In genomic region chr19:13441810-13442512, GRCh38 we compare ENCODE assay signal across 8 cellular contexts.
DNase-seq lines count a peak whose midpoint lies in the region; ATAC-seq and TF ChIP-seq lines count a peak whose summit lies in the region.

No MANE protein-coding gene starts in this region.

- no peak overlapping the region for H3K23ac ChIP-seq in H9 (ENCODE audit: insufficient read length, low read depth, low read length)

- H3K27ac Mint-ChIP-seq in H9 = no peak overlapping the region

- H4K20me1 ChIP-seq in H9 (ENCODE audit: control insufficient read depth, insufficient read depth, insufficient read length) (no peaks in the 10 kb centered on the region), SK-N-SH (ENCODE audit: insufficient read depth) (0 out of 2 replicates have a peak, but pooled peaks cover 2% of the 10 kb centered on the region)

- peak; percentile 73 for DNase-seq in H9
- no peak for DNase-seq in SK-N-SH
- DNase-seq in astrocyte of the cerebellum (ENCODE audit: low read depth) = peak; percentile 35
- peak; percentile 46 for DNase-seq in myocyte (ENCODE audit: low read depth)
- DNase-seq in NCI-H1436 (lab: John Stamatoyannopoulos, UW) = no peak
- no peak for DNase-seq in SKM-1 (lab: John Stamatoyannopoulos, UW; ENCODE audit: unreplicated experiment)
- DNase-seq in kidney glomerular epithelial cell (lab: John Stamatoyannopoulos, UW) = no peak

- no peak overlapping the region for H2BK12ac ChIP-seq in H9 (ENCODE audit: insufficient read length, low read depth, low read length)

- no peaks in the 10 kb centered on the region for H3K4me1 Mint-ChIP-seq in H9

- H3K9me3 Mint-ChIP-seq in H9 = no peaks in the 10 kb centered on the region

- H2BK5ac ChIP-seq in H9 (ENCODE audit: insufficient read length, low read length) = no peak overlapping the region

- H3K27me3 ChIP-seq in H9 (ENCODE audit: insufficient read depth, low read length) (no peaks in the 10 kb centered on the region), SK-N-SH (ENCODE audit: insufficient read depth) (peaks cover 7% of the 10 kb centered on the region; the same call in 1 of the 2 replicates)

- no peaks in the 10 kb centered on the region for H3K79me1 ChIP-seq in H9 (ENCODE audit: insufficient read depth, low read depth, low read length, poor library complexity, severe bottlenecking)

- no peak overlapping the region for H3K18ac ChIP-seq in H9 (ENCODE audit: insufficient read length, low read depth, low read length)

- H3K56ac ChIP-seq in H9 (ENCODE audit: insufficient read length, low read depth, low read length) = no peak overlapping the region

- H3K36me3 ChIP-seq in SK-N-SH (replicated peaks in 1 of 2; ENCODE audit: control insufficient read depth in 1 of 2, insufficient read depth in 2 of 2, low read length in 1 of 2) = no peaks in the 10 kb centered on the region

- CTCF ChIA-PET in SK-N-SH (lab: Yijun Ruan, JAX) = interaction anchor here (0.7 kb wide), 1 partner anchor 13 kb away, joined by 4 read pairs; no protein-coding TSS in a partner anchor

- TF ChIP-seq RAD21 in SK-N-SH (IDR thresholded peaks at IDR 0.05; ENCODE audit: low read length) = no peak

- H3K4me3 Mint-ChIP-seq in H9 = no peak overlapping the region

- H2BK15ac ChIP-seq in H9 (ENCODE audit: low read depth, low read length) = no peak overlapping the region

- no peak overlapping the region for H3K14ac ChIP-seq in H9 (ENCODE audit: insufficient read depth, low read length)

- ATAC-seq in HG03521 (IDR thresholded peaks at IDR 0.05; ENCODE audit: unreplicated experiment) = no peak

- no peak overlapping the region for H2BK120ac ChIP-seq in H9 (ENCODE audit: low read depth, low read length, poor library complexity, severe bottlenecking)

- H3F3A ChIP-seq in SK-N-SH (replicated peaks; ENCODE audit: insufficient read depth) = no peaks in the 10 kb centered on the region

- H3K23me2 ChIP-seq in H9 (ENCODE audit: insufficient read length, low read depth, low read length, poor library complexity, severe bottlenecking) = no peaks in the 10 kb centered on the region

- H4K8ac ChIP-seq in H9 (replicated peaks; ENCODE audit: insufficient read length, low read depth, low read length) = no peak overlapping the region

- peaks cover 3% of the 10 kb centered on the region; the same call in 1 of the 2 replicates for H3K27me3 Mint-ChIP-seq in H9 (ENCODE audit: low read depth)

- H3T11ph ChIP-seq in H9 (ENCODE audit: low read length) = no peak overlapping the region

- no peak overlapping the region for H2AK5ac ChIP-seq in H9 (ENCODE audit: insufficient read length, low read length)

- H3K79me2 ChIP-seq in H9 (ENCODE audit: insufficient read depth, low read length) (no peaks in the 10 kb centered on the region), SK-N-SH (ENCODE audit: insufficient read depth) (no peaks in the 10 kb centered on the region)

- POLR2A ChIA-PET in SK-N-SH (lab: Yijun Ruan, JAX) = no interaction called here

- no peak overlapping the region for H4K91ac ChIP-seq in H9 (ENCODE audit: insufficient read length, low read depth, low read length)

- no peak overlapping the region for H3K4me3 ChIP-seq in SK-N-SH (ENCODE audit: low read depth in 2 of 2, low read length in 1 of 2)
- H3K4me3 ChIP-seq in astrocyte of the cerebellum (ENCODE audit: low read depth, low read length) = no peak overlapping the region

- no peak overlapping the region for H4K5ac ChIP-seq in H9 (ENCODE audit: insufficient read length, low read depth, low read length)

- WGBS in H9 (ENCODE audit: extremely low coverage, insufficient read length, low lambda C conversion rate) = no CpG with 5 or more reads among the region's 10 CpGs
- 9% methylated on average over 6 of the region's 10 CpGs for WGBS in SK-N-SH (ENCODE audit: low lambda C conversion rate)

- no peaks in the 10 kb centered on the region for H3K9me3 ChIP-seq in H9 (ENCODE audit: control insufficient read depth, low read depth, low read length)
- no peaks in the 10 kb centered on the region for H3K9me3 ChIP-seq in SK-N-SH

- TF ChIP-seq EP300 in SK-N-SH (IDR thresholded peaks at IDR 0.05; ENCODE audit: borderline replicate concordance in 1 of 2, low read depth in 1 of 2, low read length in 1 of 2) = no peak

- no peaks in the 10 kb centered on the region for H3K4me1 ChIP-seq in H9 (ENCODE audit: insufficient read depth, low read length)
- no peaks in the 10 kb centered on the region for H3K4me1 ChIP-seq in SK-N-SH (ENCODE audit: control insufficient read depth in 1 of 2, insufficient read depth in 2 of 2, low read depth in 1 of 2, low read length in 1 of 2)

- H2AFZ ChIP-seq in H9 (ENCODE audit: low read length) (no peak overlapping the region), SK-N-SH (ENCODE audit: low read depth) (no peak overlapping the region)

- no peak overlapping the region for H3K4ac ChIP-seq in H9 (ENCODE audit: low read depth, low read length)

- in situ Hi-C loops in astrocyte of the cerebellum (cut with HindIII; ENCODE audit: low sequenced_read_pairs) = no loop called here

- H2BK20ac ChIP-seq in H9 (ENCODE audit: low read depth, low read length, poor library complexity, severe bottlenecking) = no peak overlapping the region

- TF ChIP-seq CTCF in H9 (conservative IDR thresholded peaks at IDR 0.05) (no peak), SK-N-SH (IDR thresholded peaks at IDR 0.05) (no peak), astrocyte of the cerebellum (IDR thresholded peaks at IDR 0.05; ENCODE audit: low read depth, low read length, missing control alignments) (no peak)

- H3K9ac ChIP-seq in H9 (ENCODE audit: extremely low read depth, insufficient read length, low read length) (no peak overlapping the region), SK-N-SH (no peak overlapping the region)

- H3K36me3 Mint-ChIP-seq in H9 (ENCODE audit: insufficient read depth in 1 of 3, low read depth in 3 of 3) = peaks cover 0 to 1% (median 0%) of the 10 kb centered on the region in 3 experiments; a peak in 2 of 7 replicates

- no peak overlapping the region for H3K27ac ChIP-seq in H9 (ENCODE audit: insufficient read length, low read depth, low read length)
- H3K27ac ChIP-seq in SK-N-SH (ENCODE audit: low read depth in 2 of 2, low read length in 1 of 2) = no peak overlapping the region

- H3K4me2 ChIP-seq in H9 (ENCODE audit: insufficient read depth, insufficient read length, low read length) = no peak overlapping the region
- H3K4me2 ChIP-seq in SK-N-SH = no peak overlapping the region

- H3K9me2 ChIP-seq in SK-N-SH = no peaks in the 10 kb centered on the region

TF ChIP-seq in SK-N-SH, 30 proteins besides CTCF, POLR2A, EP300 and RAD21:
- peak; percentile 99 for TF ChIP-seq REST (IDR thresholded peaks at IDR 0.05; ENCODE audit: low read depth, low read length)
- TF ChIP-seq TAF1 (IDR thresholded peaks at IDR 0.05; ENCODE audit: borderline replicate concordance, low read depth, low read length) = no peak

Comparison
In these comparisons a context has a peak if more than half of its experiments do, and no peak if none do; other contexts are left out.
1. DNase-seq: peak in H9 (single experiment), astrocyte of the cerebellum (single experiment) and myocyte (single experiment); none in SK-N-SH (single experiment), NCI-H1436 (single experiment), SKM-1 (single experiment) and kidney glomerular epithelial cell (single experiment).